Comparison of ENCODE assay signal across 2 cellular contexts in the genomic region with DNA sequence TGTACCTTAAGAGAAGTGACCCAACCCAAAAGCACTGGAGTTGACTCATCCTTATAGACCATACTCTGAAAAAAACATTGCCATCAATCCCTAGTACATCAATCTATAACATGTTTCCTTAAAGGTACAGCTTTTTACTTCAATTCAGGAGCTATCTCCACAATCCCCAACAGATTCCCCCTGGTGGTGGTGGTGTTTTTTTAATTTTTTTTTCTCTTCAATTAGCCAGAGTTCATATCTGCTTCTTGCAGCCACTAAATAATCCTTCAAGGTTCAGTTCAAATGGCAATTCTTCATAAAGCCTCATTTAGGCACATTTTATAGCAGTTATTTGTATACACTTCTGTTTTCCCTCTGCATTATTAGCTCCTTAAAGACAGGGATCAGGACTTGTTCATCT.
TF ChIP-seq lines count a peak whose summit lies in the region.

No MANE protein-coding gene starts in this region.

TF ChIP-seq in HCT116, 20 proteins besides CTCF, POLR2A, EP300 and RAD21 (continued from another document):
- TF ChIP-seq, protein P1, sequence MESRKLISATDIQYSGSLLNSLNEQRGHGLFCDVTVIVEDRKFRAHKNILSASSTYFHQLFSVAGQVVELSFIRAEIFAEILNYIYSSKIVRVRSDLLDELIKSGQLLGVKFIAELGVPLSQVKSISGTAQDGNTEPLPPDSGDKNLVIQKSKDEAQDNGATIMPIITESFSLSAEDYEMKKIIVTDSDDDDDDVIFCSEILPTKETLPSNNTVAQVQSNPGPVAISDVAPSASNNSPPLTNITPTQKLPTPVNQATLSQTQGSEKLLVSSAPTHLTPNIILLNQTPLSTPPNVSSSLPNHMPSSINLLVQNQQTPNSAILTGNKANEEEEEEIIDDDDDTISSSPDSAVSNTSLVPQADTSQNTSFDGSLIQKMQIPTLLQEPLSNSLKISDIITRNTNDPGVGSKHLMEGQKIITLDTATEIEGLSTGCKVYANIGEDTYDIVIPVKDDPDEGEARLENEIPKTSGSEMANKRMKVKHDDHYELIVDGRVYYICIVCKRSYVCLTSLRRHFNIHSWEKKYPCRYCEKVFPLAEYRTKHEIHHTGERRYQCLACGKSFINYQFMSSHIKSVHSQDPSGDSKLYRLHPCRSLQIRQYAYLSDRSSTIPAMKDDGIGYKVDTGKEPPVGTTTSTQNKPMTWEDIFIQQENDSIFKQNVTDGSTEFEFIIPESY (IDR thresholded peaks at IDR 0.05; ENCODE audit: extremely low read depth, insufficient replicate concordance, low read length), result no peak
- TF ChIP-seq, protein P2, sequence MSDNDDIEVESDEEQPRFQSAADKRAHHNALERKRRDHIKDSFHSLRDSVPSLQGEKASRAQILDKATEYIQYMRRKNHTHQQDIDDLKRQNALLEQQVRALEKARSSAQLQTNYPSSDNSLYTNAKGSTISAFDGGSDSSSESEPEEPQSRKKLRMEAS (IDR thresholded peaks at IDR 0.05), result no peak
- no peak for TF ChIP-seq SP1 (IDR thresholded peaks at IDR 0.05; ENCODE audit: low read depth)
- no peak for TF ChIP-seq ELF1 (IDR thresholded peaks at IDR 0.05; ENCODE audit: borderline replicate concordance, low read depth)
- no peak for TF ChIP-seq POLR2AphosphoS5 (IDR thresholded peaks at IDR 0.05; ENCODE audit: low read depth, low read length)
- no peak for TF ChIP-seq EGR1 (IDR thresholded peaks at IDR 0.05; ENCODE audit: low read depth)
- no peak for TF ChIP-seq EZH2phosphoT487 (IDR thresholded peaks at IDR 0.05; ENCODE audit: borderline replicate concordance)
- no peak for TF ChIP-seq SIN3A (IDR thresholded peaks at IDR 0.05; ENCODE audit: low read depth)
- no peak for TF ChIP-seq YY1 (IDR thresholded peaks at IDR 0.05; ENCODE audit: extremely low read depth, insufficient replicate concordance, low read depth, low read length)
- TF ChIP-seq EZH2 (IDR thresholded peaks at IDR 0.05), result no peak
- no peak for TF ChIP-seq SRF (IDR thresholded peaks at IDR 0.05; ENCODE audit: low read depth)
- no peak for TF ChIP-seq ZNF274 (IDR thresholded peaks at IDR 0.05; ENCODE audit: low read depth, low read length)
- no peak for TF ChIP-seq FOSL1 (IDR thresholded peaks at IDR 0.05; ENCODE audit: low read depth)
- no peak for TF ChIP-seq JUND (IDR thresholded peaks at IDR 0.05)
- no peak for TF ChIP-seq CEBPB (IDR thresholded peaks at IDR 0.05; ENCODE audit: low read depth)
- no peak for TF ChIP-seq TCF7L2 (IDR thresholded peaks at IDR 0.05; ENCODE audit: borderline replicate concordance, extremely low read depth, insufficient read depth, insufficient read length)

TF ChIP-seq in endothelial cell of umbilical vein, 7 proteins besides CTCF, POLR2A, EP300 and RAD21 (continued from another document):
- TF ChIP-seq EZH2 (IDR thresholded peaks at IDR 0.05; ENCODE audit: borderline replicate concordance, low read depth, low read length, severe bottlenecking) (no peak), FOS (IDR thresholded peaks at IDR 0.05; ENCODE audit: borderline replicate concordance, insufficient read depth, low read length) (no peak), MYC (IDR thresholded peaks at IDR 0.05; ENCODE audit: low read depth, low read length) (no peak), POLR2AphosphoS5 (IDR thresholded peaks at IDR 0.05; ENCODE audit: insufficient read depth, low read depth, low read length) (no peak), JUN (IDR thresholded peaks at IDR 0.05; ENCODE audit: borderline replicate concordance, insufficient read depth, insufficient read length, low read depth) (no peak)
